Comparison of ENCODE assay signal across 8 cellular contexts in the genomic region with DNA sequence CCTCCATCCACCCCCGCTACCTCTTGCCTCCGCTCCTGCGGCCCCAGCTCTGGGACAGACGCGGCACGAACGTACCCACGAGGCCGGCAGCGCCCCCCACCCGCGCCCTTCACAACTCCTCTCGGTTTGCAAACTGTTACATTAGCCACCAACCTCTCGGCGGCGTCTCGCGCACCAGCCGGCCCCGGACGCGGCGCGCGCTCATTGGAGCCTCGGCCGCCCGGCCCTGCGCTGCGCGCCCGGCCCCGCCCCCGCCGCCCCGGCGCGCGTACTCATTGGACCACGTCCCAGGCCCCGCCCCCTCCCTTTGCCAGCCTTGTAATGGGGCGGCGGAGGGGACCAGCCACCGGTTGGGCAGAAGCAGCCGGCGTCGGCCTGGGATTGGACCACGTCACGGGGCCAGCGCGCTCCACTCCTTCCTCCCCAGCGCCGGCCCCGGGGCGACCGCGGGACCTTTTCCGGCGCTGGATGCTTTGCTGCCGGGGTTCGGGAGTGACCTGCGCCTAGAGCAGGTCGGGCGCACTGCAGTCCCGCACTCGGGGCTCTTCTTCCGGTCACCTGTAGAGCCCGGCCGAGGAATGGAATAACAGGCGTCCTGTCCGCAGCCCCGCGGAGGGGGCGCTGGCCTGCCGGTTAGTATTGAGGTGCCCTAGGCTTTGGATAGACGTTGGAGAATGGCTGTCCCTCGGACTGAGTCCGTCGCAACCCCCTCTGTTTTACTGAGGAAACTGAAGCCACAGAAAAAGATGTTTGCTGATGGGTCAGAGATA. TPM values are rescaled to one million over a fixed set of nuclear protein-coding genes. Genes with fewer than 3 reads are reported as not detected.
DNase-seq lines count a peak whose midpoint lies in the region; ATAC-seq, FAIRE-seq and TF ChIP-seq lines count a peak whose summit lies in the region.

A gene with protein sequence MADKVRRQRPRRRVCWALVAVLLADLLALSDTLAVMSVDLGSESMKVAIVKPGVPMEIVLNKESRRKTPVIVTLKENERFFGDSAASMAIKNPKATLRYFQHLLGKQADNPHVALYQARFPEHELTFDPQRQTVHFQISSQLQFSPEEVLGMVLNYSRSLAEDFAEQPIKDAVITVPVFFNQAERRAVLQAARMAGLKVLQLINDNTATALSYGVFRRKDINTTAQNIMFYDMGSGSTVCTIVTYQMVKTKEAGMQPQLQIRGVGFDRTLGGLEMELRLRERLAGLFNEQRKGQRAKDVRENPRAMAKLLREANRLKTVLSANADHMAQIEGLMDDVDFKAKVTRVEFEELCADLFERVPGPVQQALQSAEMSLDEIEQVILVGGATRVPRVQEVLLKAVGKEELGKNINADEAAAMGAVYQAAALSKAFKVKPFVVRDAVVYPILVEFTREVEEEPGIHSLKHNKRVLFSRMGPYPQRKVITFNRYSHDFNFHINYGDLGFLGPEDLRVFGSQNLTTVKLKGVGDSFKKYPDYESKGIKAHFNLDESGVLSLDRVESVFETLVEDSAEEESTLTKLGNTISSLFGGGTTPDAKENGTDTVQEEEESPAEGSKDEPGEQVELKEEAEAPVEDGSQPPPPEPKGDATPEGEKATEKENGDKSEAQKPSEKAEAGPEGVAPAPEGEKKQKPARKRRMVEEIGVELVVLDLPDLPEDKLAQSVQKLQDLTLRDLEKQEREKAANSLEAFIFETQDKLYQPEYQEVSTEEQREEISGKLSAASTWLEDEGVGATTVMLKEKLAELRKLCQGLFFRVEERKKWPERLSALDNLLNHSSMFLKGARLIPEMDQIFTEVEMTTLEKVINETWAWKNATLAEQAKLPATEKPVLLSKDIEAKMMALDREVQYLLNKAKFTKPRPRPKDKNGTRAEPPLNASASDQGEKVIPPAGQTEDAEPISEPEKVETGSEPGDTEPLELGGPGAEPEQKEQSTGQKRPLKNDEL (minus strand): TSS at position 206 of the 770 bp plus-strand sequence. CDS start 1,045 bp downstream, outside the sequence.

- peak within 1 kb of the TSS; percentile 89 for H3K27ac ChIP-seq in VCaP
- H3K27ac ChIP-seq in breast epithelium: peak within 1 kb of the TSS; percentile 86 to 89
- peak within 1 kb of the TSS; percentile 83 for H3K27ac ChIP-seq in iPS-20b (ENCODE audit: low read length)
- H3K27ac ChIP-seq in small intestine (ENCODE audit: low read depth in 1 of 2, low read length in 1 of 2): peak within 1 kb of the TSS; percentile 91 to 97

- peak; percentile 19; the same call in 1 of the 2 replicates for TF ChIP-seq CTCF in VCaP (conservative IDR thresholded peaks at IDR 0.05)
- TF ChIP-seq CTCF in breast epithelium (IDR thresholded peaks at IDR 0.05): peak in 1 of 3 donors; percentile 10

- H3K27me3 ChIP-seq in breast epithelium (no peaks in the 10 kb centered on the region), iPS-20b (ENCODE audit: insufficient read depth, low read length) (no peaks in the 10 kb centered on the region), small intestine (ENCODE audit: control insufficient read depth in 2 of 2, insufficient read depth in 2 of 2, low read length in 2 of 2) (no peaks in the 10 kb centered on the region)

- peak within 1 kb of the TSS; percentile 98 for H3K9ac ChIP-seq in iPS-20b (ENCODE audit: low read depth, low read length)

- H3K4me1 ChIP-seq in breast epithelium (peaks cover 7 to 16% of the 10 kb centered on the region in 2 donors), iPS-20b (ENCODE audit: insufficient read depth, low read length) (peaks cover 4% of the 10 kb centered on the region; the same call in 1 of the 2 replicates), small intestine (ENCODE audit: control insufficient read depth in 2 of 2, insufficient read depth in 1 of 2, low read depth in 1 of 2, low read length in 1 of 2) (peaks cover 0 to 2% of the 10 kb centered on the region in 2 donors)

- H3K36me3 ChIP-seq in breast epithelium (no peaks in the 10 kb centered on the region), iPS-20b (ENCODE audit: insufficient read depth, low read depth, low read length) (peaks cover 37% of the 10 kb centered on the region), small intestine (ENCODE audit: control insufficient read depth in 2 of 2, insufficient read depth in 2 of 2, low read length in 2 of 2) (peaks cover 6 to 16% of the 10 kb centered on the region in 2 donors)

- ATAC-seq in GM18868 (IDR thresholded peaks at IDR 0.05; ENCODE audit: unreplicated experiment) (peak; percentile 92), HG03108 (IDR thresholded peaks at IDR 0.05; ENCODE audit: unreplicated experiment) (peak; percentile 91)

- peak; percentile 91 for DNase-seq in ACHN
- peak; percentile 96 for DNase-seq in NCI-H2196 (lab: John Stamatoyannopoulos, UW; ENCODE audit: unreplicated experiment)
- peak; percentile 98 to 99 for DNase-seq in breast epithelium (ENCODE audit: low spot score in 2 of 2)
- DNase-seq in small intestine: peak; percentile 98

- no peak for FAIRE-seq in small intestine (lab: Jason Lieb, UNC)

- intact Hi-C loops in breast epithelium (cut with DNase I; ENCODE audit: low total_unique reads): no loop called here

- TF ChIP-seq POLR2A in breast epithelium (IDR thresholded peaks at IDR 0.05): peak; percentile 33

- in situ Hi-C loops in ACHN (cut with HindIII; ENCODE audit: low pct_ligation_motif_present, low pct_unique_long_range_greater_than_20kb, low sequenced_read_pairs): no loop called here

- H3K4me3 ChIP-seq in breast epithelium (peak within 1 kb of the TSS; percentile 78 to 96 (median 90)), iPS-20b (ENCODE audit: low read length) (peak within 1 kb of the TSS; percentile 100), small intestine (ENCODE audit: low read depth in 1 of 2, low read length in 2 of 2) (peak within 1 kb of the TSS; percentile 93 to 96)

- WGBS in small intestine, 3 donors: 0 to 1% (median 0%) methylated on average over 41 to 79 of the region's 79 CpGs

- no peaks in the 10 kb centered on the region for H3K9me3 ChIP-seq in breast epithelium
- no peaks in the 10 kb centered on the region for H3K9me3 ChIP-seq in iPS-20b (ENCODE audit: insufficient read depth, low read depth, low read length)
- no peaks in the 10 kb centered on the region for H3K9me3 ChIP-seq in small intestine (ENCODE audit: control insufficient read depth, low read depth)

RNA-seq across cellular contexts. Expression of the gene that starts here (rescaled TPM):
- 10 to 100 TPM; 37.0 to 73.7 (median 57.5) TPM for total RNA-seq in breast epithelium
- 100 to 1,000 TPM in 1 of 3 donors, 10 to 100 TPM in 2; 17.4 to 127 (median 22.7) TPM for polyA plus RNA-seq in small intestine

Comparison
In these comparisons a context has a peak if more than half of its experiments do, and no peak if none do; other contexts are left out.
1. Peak in every context shown above with its lines: DNase-seq, ATAC-seq, H3K4me3 ChIP-seq and H3K27ac ChIP-seq.